Comparison of ENCODE assay signal across 8 cellular contexts in the genomic region with DNA sequence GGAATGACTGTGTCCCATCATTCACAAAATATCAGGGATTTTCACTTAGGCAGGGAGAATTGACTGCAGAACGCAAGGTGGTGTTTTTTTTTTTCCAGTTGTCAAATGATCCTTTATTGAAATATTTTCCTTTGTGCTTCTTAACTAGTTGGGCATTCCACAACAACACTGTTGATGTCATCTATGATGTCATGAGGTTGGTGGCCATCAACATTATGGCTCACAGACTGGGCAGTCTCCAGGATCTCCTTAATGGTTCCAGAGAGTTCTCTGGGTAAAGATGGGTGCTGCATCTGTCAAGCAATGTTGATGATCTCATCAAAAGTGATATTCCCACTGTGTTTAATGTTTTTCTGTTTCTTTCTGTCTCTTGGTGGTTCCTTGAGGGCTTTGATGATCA.
"Had no signal": no experiment of that assay in that cellular context is flagged by ENCODE, and none has a peak within 500 bp of the region (broad histone marks: within the 10 kb centered on the region; RNA-seq: fewer than 3 reads in every experiment).

No MANE protein-coding gene starts in this region.

- FAIRE-seq: G401.6, GM12878, GM12891, GM12892, GM18507, GM19239 had no signal

- ATAC-seq: GM12878 had no signal

- H3K4me3 ChIP-seq: GM12878 had no signal

- DNase-seq: GDM1, GF-D8 had no signal
